ENCODE assay signal across 11 cellular contexts in genomic region chr15:56759450-56759845, GRCh38. TPM values are rescaled to one million over a fixed set of nuclear protein-coding genes. Genes with fewer than 3 reads are reported as not detected.
DNase-seq lines count a peak whose midpoint lies in the region; ATAC-seq and TF ChIP-seq lines count a peak whose summit lies in the region.
"Had no signal": no experiment of that assay in that cellular context is flagged by ENCODE, and none has a peak within 500 bp of the region (broad histone marks: within the 10 kb centered on the region; RNA-seq: fewer than 3 reads in every experiment).

No MANE protein-coding gene starts in this region.

- WGBS in testis, 2 donors: 67 to 90% methylated on average over 4 to 5 of the region's 5 CpGs

- H3K4me3 Mint-ChIP-seq in activated T-helper 17 cell treated with anti-CD3 and anti-CD28 coated beads, Interleukin-2, amount 50 U/mL, for 72 hours: no peak overlapping the region
- H3K4me3 Mint-ChIP-seq: activated CD8-positive, alpha-beta T cell treated with anti-CD3 and anti-CD28 coated beads, Interleukin-2, amount 10 ng/mL, durations not matched to agents 7 days and 5 days had no signal

- H3K4me3 ChIP-seq in testis: no peak overlapping the region
- H3K4me3 ChIP-seq: pancreas had no signal

- H3K36me3 ChIP-seq in testis (ENCODE audit: low read depth, missing control alignments): no peaks in the 10 kb centered on the region
- H3K36me3 ChIP-seq: pancreas had no signal

- no peaks in the 10 kb centered on the region for H3K27me3 ChIP-seq in testis
- H3K27me3 ChIP-seq: pancreas had no signal

- no peak overlapping the region for H3K27ac ChIP-seq in testis
- H3K27ac ChIP-seq: pancreas had no signal

- peaks cover 4% of the 10 kb centered on the region for H3K27me3 Mint-ChIP-seq in activated T-helper 17 cell treated with anti-CD3 and anti-CD28 coated beads, Interleukin-2, amount 50 U/mL, for 72 hours

- intact Hi-C loops in testis (cut with DNase I; ENCODE audit: low total_unique reads): no loop called here

- no peaks in the 10 kb centered on the region for H3K4me1 ChIP-seq in testis

- peak; percentile 97 for DNase-seq in HCEC 1CT
- DNase-seq in T1000 (lab: John Stamatoyannopoulos, UW): peak; percentile 53
- peak; percentile 94 for DNase-seq in glomerular visceral epithelial cell (ENCODE audit: extremely low spot score)
- DNase-seq in testis: peak; percentile 24
- no peak for DNase-seq in GM20000 (ENCODE audit: low spot score)
- no peak for DNase-seq in NCI-H146 treated with DMSO at 0.1 percent for 48 hours (lab: John Stamatoyannopoulos, UW; ENCODE audit: unreplicated experiment)
- DNase-seq: activated CD8-positive, alpha-beta T cell treated with anti-CD3 and anti-CD28 coated beads, Interleukin-2, amount 10 ng/mL, durations not matched to agents 7 days and 5 days; NCI-H1930; pancreas had no signal

- H3K27ac Mint-ChIP-seq in activated T-helper 17 cell treated with anti-CD3 and anti-CD28 coated beads, Interleukin-2, amount 50 U/mL, for 72 hours: no peak overlapping the region
- H3K27ac Mint-ChIP-seq: activated CD8-positive, alpha-beta T cell treated with anti-CD3 and anti-CD28 coated beads, Interleukin-2, amount 10 ng/mL, durations not matched to agents 7 days and 5 days had no signal

- ATAC-seq in activated T-helper 17 cell treated with anti-CD3 and anti-CD28 coated beads, Interleukin-2, amount 50 U/mL, for 72 hours (replicated peaks): no peak
- ATAC-seq in HG03280 (IDR thresholded peaks at IDR 0.05; ENCODE audit: unreplicated experiment): no peak
- ATAC-seq: activated CD8-positive, alpha-beta T cell treated with anti-CD3 and anti-CD28 coated beads, Interleukin-2, amount 10 ng/mL, durations not matched to agents 7 days and 5 days; pancreas had no signal

- no peaks in the 10 kb centered on the region for H3K9me3 Mint-ChIP-seq in activated T-helper 17 cell treated with anti-CD3 and anti-CD28 coated beads, Interleukin-2, amount 50 U/mL, for 72 hours

- H3K4me1 Mint-ChIP-seq in activated T-helper 17 cell treated with anti-CD3 and anti-CD28 coated beads, Interleukin-2, amount 50 U/mL, for 72 hours: no peaks in the 10 kb centered on the region

- TF ChIP-seq POLR2A in testis (IDR thresholded peaks at IDR 0.05): no peak

- no peaks in the 10 kb centered on the region for H3K9me3 ChIP-seq in testis
- H3K9me3 ChIP-seq: pancreas had no signal

- TF ChIP-seq CTCF in testis (IDR thresholded peaks at IDR 0.05) (no peak), GM20000 (IDR thresholded peaks at IDR 0.05; ENCODE audit: extremely low read depth, missing control alignments) (no peak)

- no peaks in the 10 kb centered on the region for H3K36me3 Mint-ChIP-seq in activated T-helper 17 cell treated with anti-CD3 and anti-CD28 coated beads, Interleukin-2, amount 50 U/mL, for 72 hours (ENCODE audit: low read depth)

RNA-seq across cellular contexts. Expression of gene ZNF280D, which starts 26.1 kb away (rescaled TPM):
- total RNA-seq in testis: 10 to 100 TPM; 48.6 to 50.2 TPM
- 12.6 TPM for polyA plus RNA-seq in testis (ENCODE audit: insufficient read depth, low read depth, low replicate concordance)
- total RNA-seq in activated T-helper 17 cell treated with anti-CD3 and anti-CD28 coated beads, Interleukin-2, amount 50 U/mL, for 72 hours: 10 to 100 TPM; 16.3 to 18.4 TPM

Comparison
In these comparisons a context has a peak if more than half of its experiments do, and no peak if none do; other contexts are left out.
1. DNase-seq: peak in HCEC 1CT (single experiment), T1000 (single experiment), glomerular visceral epithelial cell (single experiment) and testis (single experiment); none in GM20000 (single experiment) and NCI-H146 treated with DMSO at 0.1 percent for 48 hours (single experiment).